30 cellular contexts compared by ENCODE assay signal in genomic region chr2:219777388-219777787, GRCh38.
"Had no signal": no experiment of that assay in that cellular context is flagged by ENCODE, and none has a peak within 500 bp of the region (broad histone marks: within the 10 kb centered on the region; RNA-seq: fewer than 3 reads in every experiment).

No MANE protein-coding gene starts in this region.

- H3K27ac ChIP-seq: Peyer's patch, RWPE1 had no signal

- H3K27me3 ChIP-seq: MG63, Peyer's patch had no signal

- H3K9me3 ChIP-seq: MG63, Peyer's patch had no signal

- H3K4me3 ChIP-seq: MG63, Peyer's patch had no signal

- H3K36me3 ChIP-seq: MG63, Peyer's patch had no signal

- ATAC-seq: activated naive CD8-positive, alpha-beta T cell treated with anti-CD3 and anti-CD28 coated beads, Interleukin-2, amount 50 U/mL, for 24 hours; activated T-cell treated with anti-CD3 and anti-CD28 coated beads, Interleukin-2, amount 50 U/mL, for 4 hours; PC-3 had no signal

- DNase-seq: activated B cell treated with CpG ODN at 0.5 μM for 24 hours; activated CD4-positive, alpha-beta memory T cell treated with anti-CD3 and anti-CD28 coated beads for 36 hours; activated CD4-positive, alpha-beta T cell treated with anti-CD3 and anti-CD28 coated beads for 4 hours; activated CD4-positive, alpha-beta T cell treated with anti-CD3 and anti-CD28 coated beads, Interleukin-2, amount 50 U/mL, for 1 hour; activated CD4-positive, CD25-positive, alpha-beta regulatory T cell treated with anti-CD3 and anti-CD28 coated beads, Interleukin-2, amount 50 U/mL, for 72 hours; activated CD8-positive, alpha-beta memory T cell treated with anti-CD3 and anti-CD28 coated beads, Interleukin-2, amount 50 U/mL, for 4 hours; activated gamma-delta T cell treated with Interleukin-2 at 50 U/mL for 16 hours; activated naive CD4-positive, alpha-beta T cell treated with anti-CD3 and anti-CD28 coated beads, Interleukin-2, amount 10 ng/mL, durations not matched to agents 7 days and 5 days; activated naive CD8-positive, alpha-beta T cell treated with anti-CD3 and anti-CD28 coated beads, Interleukin-2, amount 50 U/mL, for 24 hours; activated T-cell treated with anti-CD3 and anti-CD28 coated beads for 4 hours; activated T-cell treated with anti-CD3 and anti-CD28 coated beads, Interleukin-2, amount 50 U/mL, for 4 hours; anterior cingulate cortex; cerebellar nuclear complex; Kasumi-1; KG1; MG63; NCI-H1048; NCI-H1105 treated with DMSO at 0.1 percent for 48 hours; NCI-H1436; NCI-H1694; NCI-H1930; NCI-H2081 treated with DMSO at 0.1 percent for 48 hours; NCI-H510A; NCI-H69; NK-92 treated with Interleukin-12 subunit alpha and Interleukin-12 subunit beta, amount 100 ng/mL, for 24 hours; PC-3; Peyer's patch; Right ventricle myocardium superior; SW 1271 had no signal
